In the genomic region with DNA sequence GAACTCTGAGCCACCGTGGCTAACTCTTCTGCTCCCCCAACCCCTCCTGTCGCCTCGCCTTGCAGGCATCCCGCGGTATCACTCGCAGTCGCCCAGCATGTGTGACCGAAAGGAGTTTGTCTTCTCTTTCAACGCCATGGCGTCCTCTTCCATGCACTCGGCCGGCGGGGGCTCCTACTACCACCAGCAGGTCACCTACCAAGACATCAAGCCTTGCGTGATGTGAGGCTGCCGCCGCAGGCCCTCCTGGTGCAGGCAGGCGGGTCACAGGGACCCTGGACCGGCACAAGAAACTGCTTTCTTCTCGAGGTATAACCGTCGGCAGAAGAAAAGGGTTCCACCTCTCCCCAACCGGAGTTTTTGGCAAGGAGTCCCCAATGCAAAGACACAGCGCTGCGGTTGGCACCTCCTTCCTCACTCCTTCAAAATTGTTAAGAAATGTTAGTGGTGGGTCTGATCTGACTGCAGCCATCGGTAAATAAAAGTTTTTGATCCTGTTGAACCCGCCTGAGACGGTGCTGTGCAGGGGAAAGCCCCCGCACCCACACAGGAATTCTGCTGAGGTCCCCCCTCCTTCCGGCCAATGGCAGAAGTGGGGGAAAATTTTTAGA, we compare ENCODE assay signal across 16 cellular contexts. TPM values are rescaled to one million over a fixed set of nuclear protein-coding genes. Genes with fewer than 3 reads are reported as not detected.
DNase-seq lines count a peak whose midpoint lies in the region; ATAC-seq and TF ChIP-seq lines count a peak whose summit lies in the region.
"Had no signal": no experiment of that assay in that cellular context is flagged by ENCODE, and none has a peak within 500 bp of the region (broad histone marks: within the 10 kb centered on the region; RNA-seq: fewer than 3 reads in every experiment).

No MANE protein-coding gene starts in this region.

- H3K27ac Mint-ChIP-seq in effector memory CD8-positive, alpha-beta T cell = no peak overlapping the region
- H3K27ac Mint-ChIP-seq: activated T-helper 17 cell treated with anti-CD3 and anti-CD28 coated beads, Interleukin-2, amount 50 U/mL, for 72 hours; natural killer cell had no signal

- no peak for TF ChIP-seq CTCF in heart right ventricle (IDR thresholded peaks at IDR 0.05)
- no peak for TF ChIP-seq CTCF in mucosa of descending colon (IDR thresholded peaks at IDR 0.05)

- H3K36me3 ChIP-seq in heart right ventricle = no peaks in the 10 kb centered on the region
- H3K36me3 ChIP-seq in esophagus (ENCODE audit: control insufficient read depth in 2 of 2, insufficient read depth in 2 of 2, low read length in 1 of 2) = no peaks in the 10 kb centered on the region
- no peaks in the 10 kb centered on the region for H3K36me3 ChIP-seq in mucosa of descending colon (ENCODE audit: low read depth)
- H3K36me3 ChIP-seq: breast epithelium had no signal

- no peaks in the 10 kb centered on the region for H3K9me3 Mint-ChIP-seq in effector memory CD8-positive, alpha-beta T cell
- H3K9me3 Mint-ChIP-seq: activated T-helper 17 cell treated with anti-CD3 and anti-CD28 coated beads, Interleukin-2, amount 50 U/mL, for 72 hours; natural killer cell had no signal

- no peak for ATAC-seq in left ventricle myocardium superior
- no peak for ATAC-seq in heart right ventricle
- no peak for ATAC-seq in mucosa of descending colon
- ATAC-seq in effector memory CD8-positive, alpha-beta T cell (replicated peaks) = no peak
- ATAC-seq in left lobe of liver = no peak
- ATAC-seq: activated T-helper 17 cell treated with anti-CD3 and anti-CD28 coated beads, Interleukin-2, amount 50 U/mL, for 72 hours; natural killer cell had no signal

- H3K27me3 ChIP-seq in heart right ventricle = peaks cover 49 to 100% (median 98%) of the 10 kb centered on the region in 7 donors
- peaks cover 8 to 11% of the 10 kb centered on the region in 2 donors for H3K27me3 ChIP-seq in esophagus (ENCODE audit: control insufficient read depth in 1 of 2, insufficient read depth in 2 of 2, low read length in 2 of 2)
- H3K27me3 ChIP-seq: testis had no signal

- H3K27ac ChIP-seq in heart right ventricle (no peak overlapping the region), esophagus (ENCODE audit: low read depth in 2 of 2, low read length in 1 of 2) (peak overlapping the region; percentile 85 to 86)
- H3K27ac ChIP-seq: breast epithelium, testis had no signal

- peaks cover 5 to 10% of the 10 kb centered on the region in 2 donors for H3K4me1 Mint-ChIP-seq in effector memory CD8-positive, alpha-beta T cell (ENCODE audit: low read depth in 2 of 2)

- H3K4me3 Mint-ChIP-seq in effector memory CD8-positive, alpha-beta T cell = no peak overlapping the region
- H3K4me3 Mint-ChIP-seq: activated T-helper 17 cell treated with anti-CD3 and anti-CD28 coated beads, Interleukin-2, amount 50 U/mL, for 72 hours had no signal

- H3K9me3 ChIP-seq in heart right ventricle (no peaks in the 10 kb centered on the region), esophagus (ENCODE audit: control insufficient read depth in 2 of 2, insufficient read depth in 1 of 2, low read depth in 1 of 2, low read length in 1 of 2) (peaks cover 0 to 2% of the 10 kb centered on the region in 2 donors), mucosa of descending colon (no peaks in the 10 kb centered on the region)
- H3K9me3 ChIP-seq: breast epithelium, testis had no signal

- H3K4me1 ChIP-seq in heart right ventricle = peaks cover 9 to 53% (median 35%) of the 10 kb centered on the region in 9 donors
- H3K4me1 ChIP-seq in esophagus (ENCODE audit: control insufficient read depth in 2 of 2, insufficient read depth in 2 of 2, low read length in 1 of 2) = peaks cover 9 to 20% of the 10 kb centered on the region in 2 donors
- peaks cover 7% of the 10 kb centered on the region for H3K4me1 ChIP-seq in mucosa of descending colon (ENCODE audit: low read depth)

- intact Hi-C loops in left ventricle myocardium superior (cut with micrococcal nuclease) (loop anchor here (10.0 kb wide), 1 partner anchor 178 kb away; no protein-coding TSS in a partner anchor), heart right ventricle (cut with DNase I) (loop anchor here in 2 of 10 donors (5.0 to 10.0 kb wide), 3 partner anchors 161 to 698 kb away; no protein-coding TSS in a partner anchor), mucosa of descending colon (cut with DNase I, micrococcal nuclease) (loop anchor here in 1 of 2 donors (10.0 kb wide), 2 partner anchors 438 to 688 kb away; no protein-coding TSS in a partner anchor)

- DNase-seq in left ventricle myocardium superior (peak; percentile 28), heart right ventricle (no peak), mucosa of descending colon (peak in 1 of 3 donors; percentile 26), left lobe of liver (ENCODE audit: low spot score) (no peak), GM19238 (ENCODE audit: insufficient read length, low spot score) (no peak)
- no peak for DNase-seq in activated naive CD4-positive, alpha-beta T cell (lab: John Stamatoyannopoulos, UW)
- no peak for DNase-seq in effector memory CD8-positive, alpha-beta T cell
- DNase-seq: activated CD4-positive, alpha-beta T cell treated with anti-CD3 and anti-CD28 coated beads for 48 hours; Calu3; natural killer cell; NCI-H2107; testis had no signal

- no peaks in the 10 kb centered on the region for H3K36me3 Mint-ChIP-seq in effector memory CD8-positive, alpha-beta T cell (ENCODE audit: insufficient read depth)
- H3K36me3 Mint-ChIP-seq: natural killer cell had no signal

- WGBS in heart right ventricle, 2 donors = 25 to 34% methylated on average over 29 of the region's 29 CpGs
- 20 to 25% methylated on average over 29 of the region's 29 CpGs for WGBS in esophagus, 2 donors

- no peak overlapping the region for H3K4me3 ChIP-seq in heart right ventricle
- peak overlapping the region; percentile 64 to 71 for H3K4me3 ChIP-seq in esophagus (ENCODE audit: low read depth in 1 of 2, low read length in 2 of 2)
- peak overlapping the region; percentile 36 for H3K4me3 ChIP-seq in mucosa of descending colon
- H3K4me3 ChIP-seq: breast epithelium, testis had no signal

- peaks cover 58 to 89% of the 10 kb centered on the region in 2 donors for H3K27me3 Mint-ChIP-seq in effector memory CD8-positive, alpha-beta T cell

RNA-seq across cellular contexts. Expression of a gene that starts 2.6 kb away (rescaled TPM):
- total RNA-seq in left ventricle myocardium superior (0.25 TPM), heart right ventricle (under 1 TPM in 8 of 10 donors, not detected in 2; 0.08 to 0.38 (median 0.22) TPM), mucosa of descending colon (10 to 100 TPM in 1 of 3 donors, 1 to 10 TPM in 2; 6.9 to 85.8 (median 9.9) TPM), left lobe of liver (1.7 TPM)
- polyA plus RNA-seq in heart right ventricle (under 1 TPM; 0.16 to 0.37 TPM), esophagus (1 to 10 TPM; 2.1 to 4.6 TPM)
- total RNA-seq: activated T-helper 17 cell treated with anti-CD3 and anti-CD28 coated beads, Interleukin-2, amount 50 U/mL, for 72 hours; Calu3; natural killer cell; skeletal muscle tissue had no signal

RNA-seq across cellular contexts. Expression of a gene that starts 42.1 kb away (rescaled TPM):
- total RNA-seq in left ventricle myocardium superior (12.6 TPM), heart right ventricle (10 to 100 TPM in 8 of 10 donors, 1 to 10 TPM in 2; 8.9 to 13.1 (median 11.4) TPM), mucosa of descending colon (10 to 100 TPM; 22.6 to 30.4 (median 25.5) TPM), left lobe of liver (9.9 TPM)
- polyA plus RNA-seq in heart right ventricle (10 to 100 TPM in 1 of 2 donors, 1 to 10 TPM in 1; 5.1 to 11.3 TPM), esophagus (10 to 100 TPM in 1 of 2 donors, 1 to 10 TPM in 1; 9.7 to 14.1 TPM)

RNA-seq across cellular contexts. Expression of a gene that starts 53.7 kb away (rescaled TPM):
- total RNA-seq in left ventricle myocardium superior = 1.9 TPM
- total RNA-seq in heart right ventricle = 1 to 10 TPM in 8 of 10 donors, under 1 TPM in 2; 0.66 to 2.2 (median 1.9) TPM
- 1 to 10 TPM; 1.2 to 1.3 TPM for polyA plus RNA-seq in heart right ventricle
- polyA plus RNA-seq in esophagus = under 1 TPM; 0.10 to 0.18 TPM
- under 1 TPM; 0.23 to 0.67 (median 0.51) TPM for total RNA-seq in mucosa of descending colon
- 0.13 TPM for total RNA-seq in left lobe of liver
- total RNA-seq: activated T-helper 17 cell treated with anti-CD3 and anti-CD28 coated beads, Interleukin-2, amount 50 U/mL, for 72 hours had no signal

Comparison
In these comparisons a context has a peak if more than half of its experiments do, and no peak if none do; other contexts are left out.
1. H3K27ac ChIP-seq: peak in esophagus (2 of 2); none in heart right ventricle (0 of 10).
2. H3K4me3 ChIP-seq: peak in esophagus (2 of 2) and mucosa of descending colon (single experiment); none in heart right ventricle (0 of 10).